8 cellular contexts compared by ENCODE assay signal in the genomic region with DNA sequence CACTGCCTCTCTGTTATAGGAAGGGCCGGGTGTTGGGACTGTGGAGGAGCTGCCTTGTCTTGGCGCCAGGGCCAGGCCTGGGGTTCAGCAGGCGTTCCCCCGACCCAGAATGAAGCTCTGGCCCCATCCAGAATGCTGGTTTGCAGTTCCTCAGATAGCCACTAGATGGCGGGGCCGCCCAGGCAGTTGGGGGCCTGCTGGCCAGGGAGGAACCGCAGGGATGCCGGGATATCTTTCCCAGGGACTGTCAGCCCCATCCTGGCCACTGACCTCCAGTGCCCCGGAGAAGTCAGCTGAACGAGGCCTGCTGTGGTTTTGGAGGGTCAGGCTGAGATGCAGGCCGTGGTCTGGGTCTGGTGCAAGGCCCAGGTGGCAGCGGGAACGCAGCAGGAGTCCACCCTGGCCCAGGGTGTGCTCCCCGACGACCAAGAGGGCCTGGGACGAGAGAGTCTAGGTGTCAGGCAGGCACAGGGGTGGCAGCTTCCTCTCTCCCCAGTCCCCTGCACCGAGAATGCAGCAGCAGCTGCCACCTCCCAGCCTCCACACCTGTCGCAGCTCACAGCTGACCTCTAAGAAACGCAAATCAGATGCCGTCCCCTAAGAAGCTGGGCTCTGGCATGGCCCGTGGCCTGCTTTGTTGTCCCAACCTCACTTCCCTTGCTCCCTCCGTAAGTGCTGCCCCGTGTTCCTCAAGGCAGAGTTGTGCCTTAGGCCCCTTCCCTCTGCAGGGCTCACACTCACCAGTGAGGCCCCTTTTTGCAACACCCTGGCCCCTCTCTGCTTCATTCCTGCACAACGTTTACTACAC. TPM values are rescaled to one million over a fixed set of nuclear protein-coding genes. Genes with fewer than 3 reads are reported as not detected.
DNase-seq lines count a peak whose midpoint lies in the region; ATAC-seq and TF ChIP-seq lines count a peak whose summit lies in the region.

No MANE protein-coding gene starts in this region.

- H3K27me3 Mint-ChIP-seq in endothelial cell (ENCODE audit: unreplicated experiment), result peaks cover 6% of the 10 kb centered on the region

- no peaks in the 10 kb centered on the region for H3K36me3 Mint-ChIP-seq in endothelial cell (ENCODE audit: low read depth, unreplicated experiment)

- H3K4me3 ChIP-seq in AG09309 (ENCODE audit: control insufficient read depth, low read depth, low read length), result no peak overlapping the region

- TF ChIP-seq CTCF in AG09309 (IDR thresholded peaks at IDR 0.05; ENCODE audit: control insufficient read depth, insufficient read depth, low read depth, low read length, missing control alignments) (peak; percentile 99), endothelial cell (IDR thresholded peaks at IDR 0.05; ENCODE audit: unreplicated experiment) (peak; percentile 99)

- ATAC-seq in GM19023 (IDR thresholded peaks at IDR 0.05; ENCODE audit: unreplicated experiment) (peak; percentile 55), HG02642 (IDR thresholded peaks at IDR 0.05; ENCODE audit: poor library complexity, unreplicated experiment) (no peak)

- no peaks in the 10 kb centered on the region for H3K9me3 Mint-ChIP-seq in endothelial cell (ENCODE audit: unreplicated experiment)

- no peak overlapping the region for H3K27ac Mint-ChIP-seq in endothelial cell (ENCODE audit: unreplicated experiment)

- no peak overlapping the region for H3K4me3 Mint-ChIP-seq in endothelial cell (ENCODE audit: unreplicated experiment)

- no peak for DNase-seq in AG09309 (ENCODE audit: low read depth)
- DNase-seq in NCI-H774 (lab: John Stamatoyannopoulos, UW), result peak; percentile 62
- DNase-seq in activated CD8-positive, alpha-beta memory T cell treated with anti-CD3 and anti-CD28 coated beads for 4 hours (ENCODE audit: low read depth in 2 of 2), result peak; percentile 18 to 30
- DNase-seq in endothelial cell (ENCODE audit: low spot score), result peak; percentile 91
- peak; percentile 74 for DNase-seq in middle frontal gyrus (ENCODE audit: extremely low spot score, low spot score)
- peak; percentile 50 to 61 for DNase-seq in stimulated activated CD8-positive, alpha-beta memory T cell treated with anti-CD3 and anti-CD28 coated beads, Interleukin-2, amount 100 ng/mL, for 48 hours (ENCODE audit: low read depth in 2 of 2)

- no peaks in the 10 kb centered on the region for H3K4me1 Mint-ChIP-seq in endothelial cell (ENCODE audit: unreplicated experiment)

RNA-seq across cellular contexts. Expression of a gene that starts 51.2 kb away (rescaled TPM):
- total RNA-seq in endothelial cell (ENCODE audit: unreplicated experiment), result 10.5 TPM
